ENCODE assay signal across 24 cellular contexts in genomic region chr16:72470541-72470940, GRCh38.
"Had no signal": no experiment of that assay in that cellular context is flagged by ENCODE, and none has a peak within 500 bp of the region (broad histone marks: within the 10 kb centered on the region; RNA-seq: fewer than 3 reads in every experiment).

No MANE protein-coding gene starts in this region.

- DNase-seq: activated CD4-positive, alpha-beta T cell treated with anti-CD3 and anti-CD28 coated beads for 1 hour; activated CD4-positive, alpha-beta T cell treated with anti-CD3 and anti-CD28 coated beads for 48 hours; activated CD4-positive, alpha-beta T cell treated with anti-CD3 and anti-CD28 coated beads, Interleukin-2, amount 50 U/mL, for 1 hour; activated CD4-positive, alpha-beta T cell treated with anti-CD3 and anti-CD28 coated beads, Interleukin-2, amount 50 U/mL, for 48 hours; activated CD8-positive, alpha-beta memory T cell treated with anti-CD3 and anti-CD28 coated beads for 24 hours; activated CD8-positive, alpha-beta T cell treated with anti-CD3 and anti-CD28 coated beads for 36 hours; activated effector memory CD4-positive, alpha-beta T cell treated with Interleukin-2 at 50 U/mL for 16 hours; activated gamma-delta T cell treated with Interleukin-2 at 50 U/mL for 16 hours; activated naive CD4-positive, alpha-beta T cell treated with anti-CD3 and anti-CD28 coated beads, Interleukin-2, amount 10 ng/mL, durations not matched to agents 7 days and 5 days; activated naive CD8-positive, alpha-beta T cell treated with anti-CD3 and anti-CD28 coated beads, Interleukin-2, amount 10 ng/mL, durations not matched to agents 7 days and 5 days; activated T-cell treated with anti-CD3 and anti-CD28 coated beads, Interleukin-2, amount 50 U/mL, for 4 hours; central memory CD4-positive, alpha-beta T cell; cerebellar nuclear complex; colonic mucosa; effector CD8-positive, alpha-beta T cell; esophagus squamous epithelium; T-helper 2 cell had no signal

- H3K36me3 ChIP-seq: ascending aorta, breast epithelium, cardiac muscle cell, colonic mucosa, esophagus squamous epithelium, gastroesophageal sphincter had no signal

- H3K27ac ChIP-seq: ascending aorta, breast epithelium, cardiac muscle cell, colonic mucosa, epithelial cell of prostate, esophagus squamous epithelium, gastroesophageal sphincter had no signal

- H3K4me1 ChIP-seq: ascending aorta, breast epithelium, colonic mucosa, esophagus squamous epithelium, gastroesophageal sphincter had no signal

- H3K27me3 ChIP-seq: ascending aorta, breast epithelium, cardiac muscle cell, colonic mucosa, esophagus squamous epithelium, gastroesophageal sphincter had no signal

- FAIRE-seq: endometrium, endothelial cell of umbilical vein had no signal

- H3K9me3 ChIP-seq: ascending aorta, breast epithelium, colonic mucosa, esophagus squamous epithelium, gastroesophageal sphincter had no signal

- H3K4me3 ChIP-seq: ascending aorta, breast epithelium, cardiac muscle cell, colonic mucosa, esophagus squamous epithelium, gastroesophageal sphincter had no signal
